Comparison of ENCODE assay signal across 1 cellular context in genomic region chr5:81718300-81718699, GRCh38.
TF ChIP-seq lines count a peak whose summit lies in the region.

No MANE protein-coding gene starts in this region.

TF ChIP-seq in K562, 482 proteins besides CTCF, POLR2A, EP300 and RAD21 (continued from another document):
- TF ChIP-seq CXXC5 (CRISPR knock-in tag; IDR thresholded peaks at IDR 0.05) = peak; percentile 30
- no peak for TF ChIP-seq SUPT5H (IDR thresholded peaks at IDR 0.05)
- TF ChIP-seq SMARCA5 (IDR thresholded peaks at IDR 0.05) = no peak
- TF ChIP-seq TRIM25 (IDR thresholded peaks at IDR 0.05; ENCODE audit: borderline replicate concordance) = no peak
- TF ChIP-seq E2F6 (IDR thresholded peaks at IDR 0.05; ENCODE audit: borderline replicate concordance in 1 of 2, extremely low read depth in 1 of 2, insufficient read depth in 1 of 2, insufficient read length in 1 of 2, low read depth in 1 of 2, low read length in 1 of 2, poor library complexity in 1 of 2, severe bottlenecking in 1 of 2) = peak in 1 of 2 experiments; percentile 12
- no peak for TF ChIP-seq ZNF41 (CRISPR knock-in tag; conservative IDR thresholded peaks at IDR 0.05)
- TF ChIP-seq NR2C2 (CRISPR knock-in tag; IDR thresholded peaks at IDR 0.05) = no peak
- peak; percentile 65 for TF ChIP-seq NR2C2 (tag; IDR thresholded peaks at IDR 0.05)
- no peak for TF ChIP-seq ZNF780A (CRISPR knock-in tag; IDR thresholded peaks at IDR 0.05)
- no peak for TF ChIP-seq KDM4B (IDR thresholded peaks at IDR 0.05; ENCODE audit: borderline replicate concordance in 2 of 2, low read depth in 1 of 2)
- peak; percentile 36; the same call in 1 of the 2 replicates for TF ChIP-seq DPF2 (IDR thresholded peaks at IDR 0.05)
- TF ChIP-seq HMBOX1 (IDR thresholded peaks at IDR 0.05) = peak; percentile 98
- 0 out of 2 replicates have a peak, but pooled peaks have one; percentile 37 for TF ChIP-seq ZNF766 (CRISPR knock-in tag; conservative IDR thresholded peaks at IDR 0.05)
- TF ChIP-seq KAT7 (CRISPR knock-in tag; IDR thresholded peaks at IDR 0.05; ENCODE audit: borderline replicate concordance) = no peak
- no peak for TF ChIP-seq HOXB6 (CRISPR knock-in tag; IDR thresholded peaks at IDR 0.05; ENCODE audit: borderline replicate concordance)
- no peak for TF ChIP-seq ARID2 (IDR thresholded peaks at IDR 0.05)
- no peak for TF ChIP-seq E2F3 (CRISPR knock-in tag; IDR thresholded peaks at IDR 0.05)
- no peak for TF ChIP-seq CREB1 (IDR thresholded peaks at IDR 0.05)
- TF ChIP-seq CREB1 (CRISPR knock-in tag; IDR thresholded peaks at IDR 0.05) = no peak
- no peak for TF ChIP-seq PTBP1 (IDR thresholded peaks at IDR 0.05; ENCODE audit: low read depth, low read length)
- TF ChIP-seq TEAD4 (IDR thresholded peaks at IDR 0.05; ENCODE audit: low read length) = 0 out of 2 replicates have a peak, but pooled peaks have one; percentile 21
- no peak for TF ChIP-seq TEAD4 (CRISPR knock-in tag; IDR thresholded peaks at IDR 0.05; ENCODE audit: borderline replicate concordance)
- TF ChIP-seq NR2C1 (IDR thresholded peaks at IDR 0.05) = peak; percentile 62
- peak; percentile 56 for TF ChIP-seq NR2C1 (tag; IDR thresholded peaks at IDR 0.05)
- TF ChIP-seq ETV1 (tag; conservative IDR thresholded peaks at IDR 0.05; ENCODE audit: low read depth) = peak; percentile 36; the same call in 1 of the 2 replicates
- TF ChIP-seq CBFA2T3 (IDR thresholded peaks at IDR 0.05) = peak; percentile 34
- TF ChIP-seq ZHX1 (conservative IDR thresholded peaks at IDR 0.05; ENCODE audit: low read length) = no peak
- no peak for TF ChIP-seq GTF2F1 (IDR thresholded peaks at IDR 0.05; ENCODE audit: low read depth, low read length)
- peak; percentile 81 for TF ChIP-seq BHLHE40 (IDR thresholded peaks at IDR 0.05; ENCODE audit: low read length)
- TF ChIP-seq CC2D1A (IDR thresholded peaks at IDR 0.05) = no peak
- TF ChIP-seq TEAD2 (tag; IDR thresholded peaks at IDR 0.05) = no peak
- TF ChIP-seq SIRT6 (IDR thresholded peaks at IDR 0.05; ENCODE audit: low read depth, low read length) = no peak
- TF ChIP-seq GABPA (tag; conservative IDR thresholded peaks at IDR 0.05; ENCODE audit: low read depth) = peak; percentile 18; the same call in 1 of the 2 replicates
- TF ChIP-seq SMARCA4 (IDR thresholded peaks at IDR 0.05) = peak; percentile 59
TF ChIP-seq in K562: peak in this region for 14.
